ENCODE assay signal across 13 cellular contexts in genomic region chr6:83824388-83824801, GRCh38. TPM values are rescaled to one million over a fixed set of nuclear protein-coding genes. Genes with fewer than 3 reads are reported as not detected.
A peak's percentile ranks its signal among the peaks of the same experiment; 100 is the strongest.
DNase-seq lines count a peak whose midpoint lies in the region; ATAC-seq, FAIRE-seq and TF ChIP-seq lines count a peak whose summit lies in the region.
"Had no signal": no experiment of that assay in that cellular context is flagged by ENCODE, and none has a peak within 500 bp of the region (broad histone marks: within the 10 kb centered on the region; RNA-seq: fewer than 3 reads in every experiment).

No MANE protein-coding gene starts in this region.

- TF ChIP-seq RAD21 in SK-N-SH (IDR thresholded peaks at IDR 0.05; ENCODE audit: low read length) = no peak

- H3K9me3 ChIP-seq in left lung = no peaks in the 10 kb centered on the region
- H3K9me3 ChIP-seq in SK-N-SH = no peaks in the 10 kb centered on the region

- intact Hi-C loops in left lung (cut with DNase I) = no loop called here

- no peak overlapping the region for H3K4me2 ChIP-seq in SK-N-SH

- POLR2A ChIA-PET in SK-N-SH (lab: Yijun Ruan, JAX) = no interaction called here

- H3K27me3 ChIP-seq in left lung = no peaks in the 10 kb centered on the region
- H3K27me3 ChIP-seq in SK-N-SH (ENCODE audit: insufficient read depth) = no peaks in the 10 kb centered on the region

- H3K4me1 ChIP-seq in left lung = no peaks in the 10 kb centered on the region
- H3K4me1 ChIP-seq in SK-N-SH (ENCODE audit: control insufficient read depth in 1 of 2, insufficient read depth in 2 of 2, low read depth in 1 of 2, low read length in 1 of 2) = no peaks in the 10 kb centered on the region; a peak in 2 of 4 replicates

- no peaks in the 10 kb centered on the region for H3F3A ChIP-seq in SK-N-SH (replicated peaks; ENCODE audit: insufficient read depth)

- H2AFZ ChIP-seq in SK-N-SH (ENCODE audit: low read depth) = no peak overlapping the region

- 20% methylated on average over 3 of the region's 3 CpGs for WGBS in SK-N-SH (ENCODE audit: low lambda C conversion rate)

- ATAC-seq in left lung = peak; percentile 76
- ATAC-seq in GM21360 (IDR thresholded peaks at IDR 0.05; ENCODE audit: unreplicated experiment) = no peak

- H3K36me3 ChIP-seq in left lung = no peaks in the 10 kb centered on the region
- no peaks in the 10 kb centered on the region for H3K36me3 ChIP-seq in SK-N-SH (replicated peaks in 1 of 2; ENCODE audit: control insufficient read depth in 1 of 2, insufficient read depth in 2 of 2, low read length in 1 of 2)

- H4K20me1 ChIP-seq in SK-N-SH (ENCODE audit: insufficient read depth) = no peaks in the 10 kb centered on the region

- no peak overlapping the region for H3K9ac ChIP-seq in SK-N-SH

- no peak overlapping the region for H3K4me3 ChIP-seq in cardiac fibroblast (replicated peaks in 1 of 2; ENCODE audit: low read depth in 2 of 2, low read length in 2 of 2)
- H3K4me3 ChIP-seq in left lung = no peak overlapping the region
- H3K4me3 ChIP-seq in SK-N-SH (ENCODE audit: low read depth in 2 of 2, low read length in 1 of 2) = no peak overlapping the region

- TF ChIP-seq EP300 in SK-N-SH (IDR thresholded peaks at IDR 0.05; ENCODE audit: borderline replicate concordance in 1 of 2, low read depth in 1 of 2, low read length in 1 of 2) = no peak

- in situ Hi-C loops in ACHN (cut with HindIII; ENCODE audit: low pct_ligation_motif_present, low pct_unique_long_range_greater_than_20kb, low sequenced_read_pairs) = no loop called here

- H3K27ac ChIP-seq in left lung (no peak overlapping the region), SK-N-SH (ENCODE audit: low read depth in 2 of 2, low read length in 1 of 2) (no peak overlapping the region)

- TF ChIP-seq CTCF in cardiac fibroblast (IDR thresholded peaks at IDR 0.05; ENCODE audit: low read depth, low read length) = no peak
- TF ChIP-seq CTCF in left lung (IDR thresholded peaks at IDR 0.05) = no peak
- TF ChIP-seq CTCF in SK-N-SH (IDR thresholded peaks at IDR 0.05) = no peak
- no peak for TF ChIP-seq CTCF in D721Med (IDR thresholded peaks at IDR 0.05; ENCODE audit: insufficient read depth, missing control alignments)

- CTCF ChIA-PET in SK-N-SH (lab: Yijun Ruan, JAX) = interaction anchor here (1.0 kb wide), 1 partner anchor 219 kb away, joined by 3 read pairs; no protein-coding TSS in a partner anchor

- H3K79me2 ChIP-seq in SK-N-SH (ENCODE audit: insufficient read depth) = no peaks in the 10 kb centered on the region

- no peaks in the 10 kb centered on the region for H3K9me2 ChIP-seq in SK-N-SH

- no peak for FAIRE-seq in D721Med (lab: Jason Lieb, UNC)

- DNase-seq in ACHN (peak; percentile 27), M059J (ENCODE audit: low read depth) (peak; percentile 46), cardiac fibroblast (ENCODE audit: low read depth in 2 of 2) (peak; percentile 2 to 37), left lung (no peak), HuH-7 (ENCODE audit: low spot score) (no peak), SK-N-SH (no peak), D721Med (ENCODE audit: insufficient read length, low spot score) (no peak)
- DNase-seq: activated CD4-positive, alpha-beta memory T cell treated with anti-CD3 and anti-CD28 coated beads, Interleukin-2, amount 10 ng/mL, durations not matched to agents 7 days and 5 days; activated effector memory CD4-positive, alpha-beta T cell treated with Interleukin-2 at 50 U/mL for 16 hours; aorta had no signal

TF ChIP-seq in SK-N-SH, 30 proteins besides CTCF, POLR2A, EP300 and RAD21:
- TF ChIP-seq POLR2AphosphoS5 (IDR thresholded peaks at IDR 0.05; ENCODE audit: low read depth, low read length) = no peak
- TF ChIP-seq TAF1 (IDR thresholded peaks at IDR 0.05; ENCODE audit: borderline replicate concordance, low read depth, low read length) = no peak
- TF ChIP-seq SIN3A (IDR thresholded peaks at IDR 0.05; ENCODE audit: borderline replicate concordance, low read depth, low read length) = no peak
- no peak for TF ChIP-seq ELF1 (IDR thresholded peaks at IDR 0.05)
- TF ChIP-seq RXRA (IDR thresholded peaks at IDR 0.05; ENCODE audit: borderline replicate concordance, low read depth) = no peak
- no peak for TF ChIP-seq MAX (IDR thresholded peaks at IDR 0.05; ENCODE audit: low read depth)
- TF ChIP-seq JUND (IDR thresholded peaks at IDR 0.05) = no peak
- no peak for TF ChIP-seq TCF12 (IDR thresholded peaks at IDR 0.05)
- TF ChIP-seq, protein P1, sequence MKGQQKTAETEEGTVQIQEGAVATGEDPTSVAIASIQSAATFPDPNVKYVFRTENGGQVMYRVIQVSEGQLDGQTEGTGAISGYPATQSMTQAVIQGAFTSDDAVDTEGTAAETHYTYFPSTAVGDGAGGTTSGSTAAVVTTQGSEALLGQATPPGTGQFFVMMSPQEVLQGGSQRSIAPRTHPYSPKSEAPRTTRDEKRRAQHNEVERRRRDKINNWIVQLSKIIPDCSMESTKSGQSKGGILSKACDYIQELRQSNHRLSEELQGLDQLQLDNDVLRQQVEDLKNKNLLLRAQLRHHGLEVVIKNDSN (IDR thresholded peaks at IDR 0.05; ENCODE audit: borderline replicate concordance, low read depth) = no peak
- TF ChIP-seq NFIC (IDR thresholded peaks at IDR 0.05; ENCODE audit: borderline replicate concordance) = no peak
- TF ChIP-seq GABPA (IDR thresholded peaks at IDR 0.05; ENCODE audit: low read depth) = no peak
- TF ChIP-seq ZBTB33 (IDR thresholded peaks at IDR 0.05; ENCODE audit: borderline replicate concordance, low read depth) = no peak
- no peak for TF ChIP-seq FOXM1 (IDR thresholded peaks at IDR 0.05; ENCODE audit: low read depth)

RNA-seq across cellular contexts. Expression of gene RIPPLY2, which starts 28.8 kb away (rescaled TPM):
- total RNA-seq in M059J (2014; rRNA removed; shearing (Covaris generic)) = not detected in 2 replicates
- not detected for total RNA-seq in left lung
- 0.33 and 1.3 TPM in 2 replicates for polyA plus RNA-seq in SK-N-SH (2012; rRNA removed)
- 0.53 and 1.3 TPM in 2 replicates for polyA plus RNA-seq in SK-N-SH (2012; cell fraction: cytosol; rRNA removed)
- polyA plus RNA-seq in SK-N-SH (2012; cell fraction: nucleus; rRNA removed) = 0.14 and 0.65 TPM in 2 replicates
- total RNA-seq: activated CD4-positive, alpha-beta memory T cell treated with anti-CD3 and anti-CD28 coated beads, Interleukin-2, amount 10 ng/mL, durations not matched to agents 7 days and 5 days; aorta; mucosa of gallbladder; osteocyte had no signal

RNA-seq across cellular contexts. Expression of gene CYB5R4, which starts 35.1 kb away (rescaled TPM):
- 11.1 and 28.9 TPM in 2 replicates for total RNA-seq in M059J (2014; rRNA removed; shearing (Covaris generic))
- total RNA-seq in left lung = 10 to 100 TPM; 23.1 to 44.3 TPM
- 3.3 and 4.4 TPM in 2 replicates for polyA plus RNA-seq in SK-N-SH (2012; rRNA removed)
- polyA plus RNA-seq in SK-N-SH (2012; cell fraction: cytosol; rRNA removed) = 6.2 and 6.5 TPM in 2 replicates
- polyA plus RNA-seq in SK-N-SH (2012; cell fraction: nucleus; rRNA removed) = 1.4 and 2.3 TPM in 2 replicates

Comparison
In these comparisons a context has a peak if more than half of its experiments do, and no peak if none do; other contexts are left out.
1. DNase-seq: peak in ACHN (single experiment), M059J (single experiment) and cardiac fibroblast (2 of 2); none in left lung (0 of 2), HuH-7 (single experiment), SK-N-SH (single experiment) and D721Med (single experiment).